Comparison of ENCODE assay signal across 18 cellular contexts in the genomic region with DNA sequence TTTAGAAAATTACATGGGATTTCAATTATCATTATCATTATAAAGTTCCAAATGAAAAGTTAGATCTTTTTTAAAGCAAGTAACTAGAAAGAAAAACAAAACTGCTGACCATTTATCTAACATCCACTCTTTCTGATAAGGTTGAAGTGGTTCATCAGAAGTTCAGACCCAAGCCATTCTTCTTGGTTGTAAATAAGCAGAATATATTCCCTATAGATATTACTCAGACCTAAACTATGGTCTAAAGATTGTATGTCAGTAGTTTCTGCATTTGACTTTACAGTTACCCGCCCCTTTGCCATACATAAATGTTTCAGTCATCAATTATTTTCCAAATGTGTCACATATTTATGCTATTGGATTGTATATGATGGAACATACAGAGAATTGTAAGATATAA.
DNase-seq lines count a peak whose midpoint lies in the region; FAIRE-seq and TF ChIP-seq lines count a peak whose summit lies in the region.
"Had no signal": no experiment of that assay in that cellular context is flagged by ENCODE, and none has a peak within 500 bp of the region (broad histone marks: within the 10 kb centered on the region; RNA-seq: fewer than 3 reads in every experiment).

No MANE protein-coding gene starts in this region.

- H3K4me3 ChIP-seq in astrocyte (ENCODE audit: insufficient read depth, low read depth, low read length) (no peak overlapping the region), fibroblast of pulmonary artery (replicated peaks; ENCODE audit: low read depth, low read length) (no peak overlapping the region), osteoblast (ENCODE audit: insufficient read depth, low read length) (no peak overlapping the region)
- H3K4me3 ChIP-seq: GM23248 had no signal

- H3K9me3 Mint-ChIP-seq in astrocyte (ENCODE audit: unreplicated experiment), result no peaks in the 10 kb centered on the region

- H3K4me3 Mint-ChIP-seq in astrocyte (ENCODE audit: unreplicated experiment), result no peak overlapping the region
- H3K4me3 Mint-ChIP-seq: CD4-positive, alpha-beta memory T cell had no signal

- no peak overlapping the region for H2AFZ ChIP-seq in astrocyte (ENCODE audit: low read depth, low read length)
- H2AFZ ChIP-seq in osteoblast (ENCODE audit: low read length), result no peak overlapping the region
- H2AFZ ChIP-seq: GM23248 had no signal

- H4K20me1 ChIP-seq in astrocyte (ENCODE audit: insufficient read depth, low read length), result no peaks in the 10 kb centered on the region
- H4K20me1 ChIP-seq in osteoblast (ENCODE audit: insufficient read depth, low read length), result no peaks in the 10 kb centered on the region

- H3K9ac ChIP-seq in astrocyte (ENCODE audit: low read length), result no peak overlapping the region
- H3K9ac ChIP-seq: GM23248 had no signal

- no peak overlapping the region for H3K27ac Mint-ChIP-seq in astrocyte (ENCODE audit: unreplicated experiment)
- H3K27ac Mint-ChIP-seq: CD4-positive, alpha-beta memory T cell had no signal

- no peak overlapping the region for H3K27ac ChIP-seq in astrocyte (ENCODE audit: low read depth, low read length)
- H3K27ac ChIP-seq in osteoblast (ENCODE audit: low read depth, low read length), result no peak overlapping the region
- H3K27ac ChIP-seq: GM23248 had no signal

- H3K36me3 ChIP-seq in astrocyte (ENCODE audit: insufficient read depth, low read length) (no peaks in the 10 kb centered on the region), osteoblast (ENCODE audit: insufficient read depth, low read length) (peaks cover 6% of the 10 kb centered on the region)

- FAIRE-seq in astrocyte (lab: Jason Lieb, UNC), result no peak
- no peak for FAIRE-seq in urothelium cell line (lab: Jason Lieb, UNC)
- FAIRE-seq: G401.6, H1 had no signal

- H3K79me2 ChIP-seq in astrocyte (ENCODE audit: insufficient read depth, low read length), result no peaks in the 10 kb centered on the region
- H3K79me2 ChIP-seq in osteoblast (ENCODE audit: insufficient read depth, low read length), result no peaks in the 10 kb centered on the region

- H3K27me3 ChIP-seq in astrocyte (ENCODE audit: insufficient read depth, low read length) (no peaks in the 10 kb centered on the region), osteoblast (ENCODE audit: insufficient read depth, low read length) (no peaks in the 10 kb centered on the region)

- TF ChIP-seq CTCF in astrocyte (IDR thresholded peaks at IDR 0.05; ENCODE audit: insufficient read depth, low read depth, low read length) (no peak), fibroblast of pulmonary artery (IDR thresholded peaks at IDR 0.05; ENCODE audit: low read length, missing control alignments) (no peak), osteoblast (IDR thresholded peaks at IDR 0.05; ENCODE audit: extremely low read depth, low read depth, low read length) (no peak)

- H3K4me2 ChIP-seq in astrocyte (ENCODE audit: low read length) (no peak overlapping the region), osteoblast (ENCODE audit: insufficient read depth, low read length) (no peak overlapping the region)

- no peaks in the 10 kb centered on the region for H3K4me1 ChIP-seq in astrocyte (ENCODE audit: insufficient read depth, low read length)
- no peaks in the 10 kb centered on the region for H3K4me1 ChIP-seq in osteoblast (ENCODE audit: insufficient read depth, low read length)
- H3K4me1 ChIP-seq: Caco-2 had no signal

- H3K4me1 Mint-ChIP-seq in astrocyte (ENCODE audit: low read depth, unreplicated experiment), result no peaks in the 10 kb centered on the region
- H3K4me1 Mint-ChIP-seq: CD4-positive, alpha-beta memory T cell had no signal

- H3K36me3 Mint-ChIP-seq in astrocyte (ENCODE audit: low read depth, unreplicated experiment), result no peaks in the 10 kb centered on the region
- H3K36me3 Mint-ChIP-seq: CD4-positive, alpha-beta memory T cell had no signal

- DNase-seq in astrocyte (ENCODE audit: low read depth), result peak; percentile 19
- DNase-seq in dermis blood vessel endothelial cell, result peak; percentile 41
- peak; percentile 19 for DNase-seq in fibroblast of pulmonary artery (ENCODE audit: low read depth)
- DNase-seq in osteoblast (ENCODE audit: insufficient read length, low spot score, missing footprints), result peak; percentile 65
- DNase-seq in NCI-H1417 treated with DMSO at 0.1 percent for 48 hours (lab: John Stamatoyannopoulos, UW), result no peak
- no peak for DNase-seq in HUDEP-2 (lab: John Stamatoyannopoulos, UW; ENCODE audit: unreplicated experiment in 76 of 76)
- no peak for DNase-seq in NOMO-1 treated with dmso at 0.1 percent for 144 hours (lab: John Stamatoyannopoulos, UW; ENCODE audit: unreplicated experiment)
- DNase-seq in urothelium cell line (ENCODE audit: low spot score), result no peak
- DNase-seq: C1 segment of cervical spinal cord; Caco-2; CD4-positive, alpha-beta memory T cell; DMS153; DND-41; GM23248; H7; HCEC 1CT had no signal

- H3K27me3 Mint-ChIP-seq in astrocyte (ENCODE audit: low read depth, unreplicated experiment), result no peaks in the 10 kb centered on the region

- H3K9me3 ChIP-seq in astrocyte (ENCODE audit: insufficient read depth, low read depth, low read length) (peaks cover 4% of the 10 kb centered on the region), osteoblast (ENCODE audit: low read depth, low read length) (no peaks in the 10 kb centered on the region)
- H3K9me3 ChIP-seq: Caco-2 had no signal

Comparison
In these comparisons a context has a peak if more than half of its experiments do, and no peak if none do; other contexts are left out.
1. DNase-seq: peak in astrocyte (single experiment), dermis blood vessel endothelial cell (single experiment), fibroblast of pulmonary artery (single experiment) and osteoblast (single experiment); none in NCI-H1417 treated with DMSO at 0.1 percent for 48 hours (single experiment), HUDEP-2 (0 of 76), NOMO-1 treated with dmso at 0.1 percent for 144 hours (single experiment) and urothelium cell line (single experiment).